ENCODE assay signal across 33 cellular contexts in the genomic region with DNA sequence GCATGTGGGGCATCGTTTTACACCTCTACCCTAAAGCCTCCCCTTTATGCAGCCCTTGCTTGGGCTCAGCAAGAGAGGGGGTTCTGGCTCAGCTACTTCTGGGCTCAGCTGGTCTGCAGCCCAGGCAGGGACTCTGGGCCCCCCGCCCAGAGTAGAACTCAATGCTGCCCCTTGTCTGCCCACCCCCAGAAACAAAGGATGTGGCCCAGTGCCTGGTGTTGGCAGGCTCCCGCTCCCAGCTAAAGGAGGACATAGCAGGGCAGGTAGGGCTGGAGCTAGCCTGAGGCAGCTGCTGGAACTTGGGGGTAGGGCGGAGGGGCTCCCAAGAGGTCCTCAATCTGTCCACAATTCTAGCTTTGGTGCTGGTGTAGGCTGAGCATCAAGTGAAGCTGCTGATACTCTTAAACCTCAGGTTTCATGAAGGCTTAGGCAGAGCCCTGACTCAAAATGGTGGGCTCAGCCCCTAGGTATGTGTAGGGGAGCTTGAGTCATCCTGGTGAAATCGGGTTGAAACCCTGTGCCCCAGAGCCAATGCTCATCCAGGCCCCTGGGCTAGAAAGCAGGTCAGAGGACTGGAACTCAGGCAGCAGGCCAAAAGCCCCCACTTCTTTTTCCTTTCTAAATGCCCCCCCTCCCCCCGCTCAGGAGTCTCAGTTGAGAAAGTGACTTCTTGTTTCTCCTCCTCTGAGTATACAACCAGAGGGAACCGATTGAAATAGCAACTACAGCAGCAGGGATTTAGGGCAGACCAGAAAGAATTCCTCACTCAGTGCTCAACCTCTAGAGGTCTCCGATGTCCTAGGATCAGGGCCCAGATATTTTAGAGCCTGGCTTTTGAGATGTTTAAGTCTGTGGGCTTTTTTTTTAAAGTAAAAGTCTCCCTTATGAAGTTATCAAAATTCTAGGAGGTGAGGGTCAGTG. TPM values are rescaled to one million over a fixed set of nuclear protein-coding genes. Genes with fewer than 3 reads are reported as not detected.
DNase-seq lines count a peak whose midpoint lies in the region; ATAC-seq and TF ChIP-seq lines count a peak whose summit lies in the region.
"Had no signal": no experiment of that assay in that cellular context is flagged by ENCODE, and none has a peak within 500 bp of the region (broad histone marks: within the 10 kb centered on the region; RNA-seq: fewer than 3 reads in every experiment).

No MANE protein-coding gene starts in this region.

- H3K27ac Mint-ChIP-seq in brain = peak overlapping the region in 3 of 5 experiments; percentile 33 to 93 (median 69)
- H3K27ac Mint-ChIP-seq: activated CD8-positive, alpha-beta T cell treated with anti-CD3 and anti-CD28 coated beads for 36 hours; activated naive CD4-positive, alpha-beta T cell treated with anti-CD3 and anti-CD28 coated beads, Interleukin-2, amount 10 ng/mL, durations not matched to agents 7 days and 5 days; activated T-helper 1 cell treated with anti-CD3 and anti-CD28 coated beads, Interleukin-12 subunit alpha, Interleukin-12 subunit beta, Interleukin-2, Interleukin-4 antibody, amounts not matched to agents 30 ng/mL and 10 ng/mL and 1 ng/mL, durations not matched to agents 14 hours and 24 hours and 36 hours; CD4-positive, alpha-beta memory T cell had no signal

- no peaks in the 10 kb centered on the region for H3K9me3 ChIP-seq in heart right ventricle
- H3K9me3 ChIP-seq: A549, breast epithelium, gastroesophageal sphincter, left lung, MG63, neutrophil, thoracic aorta, uterus had no signal

- WGBS in heart right ventricle, 2 donors = 66 to 68% methylated on average over 8 of the region's 8 CpGs

- ATAC-seq in left cardiac atrium = no peak
- no peak for ATAC-seq in heart right ventricle
- ATAC-seq in HG02759 (IDR thresholded peaks at IDR 0.05; ENCODE audit: unreplicated experiment) = no peak
- ATAC-seq: activated CD8-positive, alpha-beta T cell treated with anti-CD3 and anti-CD28 coated beads for 36 hours; gastroesophageal sphincter; left lung; Right ventricle myocardium inferior had no signal

- H3K4me3 ChIP-seq in heart right ventricle = no peak overlapping the region
- H3K4me3 ChIP-seq: A549, breast epithelium, gastroesophageal sphincter, left lung, MG63, thoracic aorta, uterus had no signal

- DNase-seq in left cardiac atrium (peak; percentile 7), heart right ventricle (no peak), medulla oblongata (ENCODE audit: extremely low spot score) (peak; percentile 69), superior temporal gyrus (ENCODE audit: extremely low spot score) (peak; percentile 33), RKO (ENCODE audit: low spot score) (no peak)
- no peak for DNase-seq in activated effector memory CD4-positive, alpha-beta T cell treated with Interleukin-2 at 50 U/mL for 16 hours
- DNase-seq: activated CD8-positive, alpha-beta memory T cell treated with anti-CD3 and anti-CD28 coated beads, Interleukin-2, amount 50 U/mL, for 48 hours; activated CD8-positive, alpha-beta T cell treated with anti-CD3 and anti-CD28 coated beads for 36 hours; activated naive CD4-positive, alpha-beta T cell treated with anti-CD3 and anti-CD28 coated beads, Interleukin-2, amount 10 ng/mL, durations not matched to agents 7 days and 5 days; AML-193; CD4-positive, alpha-beta memory T cell; effector CD4-positive, alpha-beta T cell; HCEC 1CT; KG1; MG63; NCI-H1105; NCI-H1930; NCI-H2171 treated with DMSO at 0.1 percent for 48 hours; NCI-H524; NK-92 treated with Interleukin-12 subunit alpha and Interleukin-12 subunit beta, amount 100 ng/mL, for 24 hours; stimulated activated naive CD4-positive, alpha-beta T cell; uterus had no signal

- peaks cover 12% of the 10 kb centered on the region for H3K4me1 Mint-ChIP-seq in brain
- H3K4me1 Mint-ChIP-seq: activated naive CD4-positive, alpha-beta T cell treated with anti-CD3 and anti-CD28 coated beads, Interleukin-2, amount 10 ng/mL, durations not matched to agents 7 days and 5 days; CD4-positive, alpha-beta memory T cell had no signal

- no peaks in the 10 kb centered on the region for H3K27me3 Mint-ChIP-seq in brain

- peaks cover 0 to 31% (median 15%) of the 10 kb centered on the region in 7 donors for H3K27me3 ChIP-seq in heart right ventricle
- H3K27me3 ChIP-seq: breast epithelium, uterus had no signal

- intact Hi-C loops in left cardiac atrium (cut with DNase I) (no loop called here), heart right ventricle (cut with DNase I) (no loop called here)

- H3K27ac ChIP-seq in heart right ventricle = no peak overlapping the region
- H3K27ac ChIP-seq: A549, breast epithelium, gastroesophageal sphincter, left lung, neutrophil, thoracic aorta, uterus had no signal

- H3K4me3 Mint-ChIP-seq in brain = peak overlapping the region in 1 of 5 experiments; percentile 55
- H3K4me3 Mint-ChIP-seq: activated CD8-positive, alpha-beta T cell treated with anti-CD3 and anti-CD28 coated beads for 36 hours; activated naive CD4-positive, alpha-beta T cell treated with anti-CD3 and anti-CD28 coated beads, Interleukin-2, amount 10 ng/mL, durations not matched to agents 7 days and 5 days; activated T-helper 1 cell treated with anti-CD3 and anti-CD28 coated beads, Interleukin-12 subunit alpha, Interleukin-12 subunit beta, Interleukin-2, Interleukin-4 antibody, amounts not matched to agents 30 ng/mL and 10 ng/mL and 1 ng/mL, durations not matched to agents 14 hours and 24 hours and 36 hours; CD4-positive, alpha-beta memory T cell had no signal

- H3K36me3 Mint-ChIP-seq in brain = peaks cover 16% of the 10 kb centered on the region
- H3K36me3 Mint-ChIP-seq: activated naive CD4-positive, alpha-beta T cell treated with anti-CD3 and anti-CD28 coated beads, Interleukin-2, amount 10 ng/mL, durations not matched to agents 7 days and 5 days; CD4-positive, alpha-beta memory T cell had no signal

- no peaks in the 10 kb centered on the region for H3K36me3 ChIP-seq in heart right ventricle
- H3K36me3 ChIP-seq: breast epithelium, gastroesophageal sphincter, left lung, MG63, neutrophil, thoracic aorta, uterus had no signal

- no peaks in the 10 kb centered on the region for H3K4me1 ChIP-seq in heart right ventricle
- H3K4me1 ChIP-seq: A549, breast epithelium, gastroesophageal sphincter, left lung, uterus had no signal

- TF ChIP-seq CTCF in heart right ventricle (IDR thresholded peaks at IDR 0.05) (no peak), brain (conservative IDR thresholded peaks at IDR 0.05) (no peak)

- H3K9me3 Mint-ChIP-seq in brain = no peaks in the 10 kb centered on the region
- H3K9me3 Mint-ChIP-seq: activated CD8-positive, alpha-beta T cell treated with anti-CD3 and anti-CD28 coated beads for 36 hours; activated naive CD4-positive, alpha-beta T cell treated with anti-CD3 and anti-CD28 coated beads, Interleukin-2, amount 10 ng/mL, durations not matched to agents 7 days and 5 days; activated T-helper 1 cell treated with anti-CD3 and anti-CD28 coated beads, Interleukin-12 subunit alpha, Interleukin-12 subunit beta, Interleukin-2, Interleukin-4 antibody, amounts not matched to agents 30 ng/mL and 10 ng/mL and 1 ng/mL, durations not matched to agents 14 hours and 24 hours and 36 hours; CD4-positive, alpha-beta memory T cell had no signal

RNA-seq across cellular contexts. Expression of a gene that starts 11.4 kb away (rescaled TPM):
- total RNA-seq in left cardiac atrium = under 1 TPM; 0.09 to 0.13 TPM
- total RNA-seq in heart right ventricle = under 1 TPM in 2 of 10 donors, not detected in 8; 0.08 to 0.09 TPM
- under 1 TPM in 1 of 2 donors, not detected in 1; 0.03 TPM for polyA plus RNA-seq in heart right ventricle
- 23.1 TPM for polyA plus RNA-seq in brain (ENCODE audit: insufficient read depth, low read depth, low replicate concordance)
- total RNA-seq: activated T-helper 1 cell treated with anti-CD3 and anti-CD28 coated beads, Interleukin-12 subunit alpha, Interleukin-12 subunit beta, Interleukin-2, Interleukin-4 antibody, amounts not matched to agents 30 ng/mL and 10 ng/mL and 1 ng/mL, durations not matched to agents 14 hours and 24 hours and 36 hours; CD4-positive, alpha-beta memory T cell; mesenteric fat pad; Right ventricle myocardium inferior had no signal
- polyA plus RNA-seq: CD4-positive, alpha-beta memory T cell had no signal

Comparison
In these comparisons a context has a peak if more than half of its experiments do, and no peak if none do; other contexts are left out.
1. DNase-seq: peak in left cardiac atrium (single experiment), medulla oblongata (single experiment) and superior temporal gyrus (single experiment); none in heart right ventricle (0 of 2), RKO (single experiment) and activated effector memory CD4-positive, alpha-beta T cell treated with Interleukin-2 at 50 U/mL for 16 hours (single experiment).